ENCODE assay signal across 19 cellular contexts in the genomic region with DNA sequence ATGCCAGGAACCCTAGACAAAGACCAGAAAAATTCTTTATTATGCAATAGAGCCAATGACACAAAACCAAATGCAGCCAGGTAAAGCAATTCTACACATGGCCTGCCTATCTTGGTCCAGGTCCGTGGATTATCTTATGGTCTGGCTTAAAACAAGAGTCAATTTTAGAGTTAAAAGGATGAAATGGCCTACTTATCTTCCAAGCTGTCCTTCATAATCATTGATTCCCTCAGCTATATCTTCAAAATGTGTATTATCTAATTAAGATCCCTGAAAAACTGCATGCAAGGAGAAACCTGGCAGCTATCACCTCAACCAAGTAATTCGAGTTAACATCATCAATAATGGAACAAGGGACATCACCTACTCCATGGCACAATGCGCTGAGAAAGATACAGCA.
"Had no signal": no experiment of that assay in that cellular context is flagged by ENCODE, and none has a peak within 500 bp of the region (broad histone marks: within the 10 kb centered on the region; RNA-seq: fewer than 3 reads in every experiment).

No MANE protein-coding gene starts in this region.

- DNase-seq: colonic mucosa; cortex of kidney; dermis blood vessel endothelial cell; dorsolateral prefrontal cortex; effector CD4-positive, alpha-beta T cell; effector CD8-positive, alpha-beta T cell; effector memory CD4-positive, alpha-beta T cell; effector memory CD8-positive, alpha-beta T cell; endodermal cell; erythroblast; esophagus squamous epithelium; foreskin fibroblast; foreskin keratinocyte; foreskin melanocyte; gastrocnemius medialis; glutamatergic neuron; head of caudate nucleus; heart left ventricle; heart right ventricle had no signal
